ENCODE assay signal across 8 cellular contexts in the genomic region with DNA sequence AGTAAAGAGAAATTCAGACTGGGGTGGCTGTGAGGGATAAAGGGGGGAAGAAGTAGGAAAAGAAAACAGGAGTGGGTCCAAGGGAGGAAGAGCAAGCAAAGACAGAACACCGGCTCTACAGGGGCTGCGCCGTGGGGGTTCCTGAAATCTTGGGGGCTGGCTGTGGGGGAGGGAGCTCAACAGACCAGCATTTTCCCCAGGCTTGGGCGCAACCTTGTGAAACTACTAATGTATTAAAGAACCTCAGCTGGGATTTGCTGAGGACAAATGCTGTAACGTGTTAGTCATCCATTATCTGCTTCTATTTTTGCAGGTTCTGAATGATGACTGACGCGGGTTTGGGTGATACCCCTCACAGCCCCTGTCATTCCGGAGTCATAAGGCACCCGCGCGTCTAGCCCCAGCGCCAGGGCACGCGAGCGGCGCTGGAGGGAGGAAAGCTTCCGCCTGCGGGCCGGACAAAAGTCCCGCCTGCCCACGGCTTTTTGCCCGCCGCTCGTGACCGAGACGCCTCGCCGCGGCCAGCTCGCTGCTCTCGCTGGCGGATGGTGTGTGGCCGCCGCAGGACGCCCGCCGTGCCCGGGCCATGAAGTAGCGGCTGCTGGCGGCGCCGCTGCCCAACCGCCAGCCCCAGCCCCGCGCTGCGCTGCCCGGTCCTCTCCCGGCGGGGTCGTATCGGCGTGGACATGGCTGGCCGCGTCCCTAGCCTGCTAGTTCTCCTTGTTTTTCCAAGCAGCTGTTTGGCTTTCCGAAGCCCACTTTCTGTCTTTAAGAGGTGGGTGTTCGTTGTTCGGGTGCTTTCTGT.
DNase-seq lines count a peak whose midpoint lies in the region; ATAC-seq, FAIRE-seq and TF ChIP-seq lines count a peak whose summit lies in the region.

No MANE protein-coding gene starts in this region.

- peaks cover 7% of the 10 kb centered on the region for H3K27me3 Mint-ChIP-seq in activated T-helper 17 cell treated with anti-CD3 and anti-CD28 coated beads, Interleukin-2, amount 50 U/mL, for 72 hours
- peaks cover 12 to 29% (median 17%) of the 10 kb centered on the region in 5 donors for H3K27me3 Mint-ChIP-seq in naive thymus-derived CD4-positive, alpha-beta T cell

- peaks cover 8% of the 10 kb centered on the region for H3K9me3 Mint-ChIP-seq in activated T-helper 17 cell treated with anti-CD3 and anti-CD28 coated beads, Interleukin-2, amount 50 U/mL, for 72 hours
- peaks cover 0 to 2% (median 0%) of the 10 kb centered on the region in 11 donors for H3K9me3 Mint-ChIP-seq in naive thymus-derived CD4-positive, alpha-beta T cell

- FAIRE-seq in A549 (lab: Jason Lieb, UNC) = no peak

- intact Hi-C loops in naive thymus-derived CD4-positive, alpha-beta T cell (cut with micrococcal nuclease) = no loop called here
- intact Hi-C loops in stomach (cut with DNase I; ENCODE audit: low total_unique reads) = no loop called here

- peak overlapping the region; percentile 65 to 84 for H3K27ac ChIP-seq in A549
- H3K27ac ChIP-seq in naive thymus-derived CD4-positive, alpha-beta T cell (ENCODE audit: low read depth, low read length) = no peak overlapping the region
- peak overlapping the region; percentile 49 to 89 (median 81) for H3K27ac ChIP-seq in stomach

- H3K27ac Mint-ChIP-seq in activated T-helper 17 cell treated with anti-CD3 and anti-CD28 coated beads, Interleukin-2, amount 50 U/mL, for 72 hours = peak overlapping the region; percentile 12
- peak overlapping the region in 1 of 9 donors; percentile 12 for H3K27ac Mint-ChIP-seq in naive thymus-derived CD4-positive, alpha-beta T cell

- no peak; a peak in 1 of 5 replicates for TF ChIP-seq RAD21 in A549 (conservative IDR thresholded peaks at IDR 0.05 in 1 of 2, IDR thresholded peaks at IDR 0.05 in 1 of 2)

- H3K9me3 ChIP-seq in A549 (no peaks in the 10 kb centered on the region), stomach (no peaks in the 10 kb centered on the region)
- no peaks in the 10 kb centered on the region for H3K9me3 ChIP-seq in naive thymus-derived CD4-positive, alpha-beta T cell (ENCODE audit: control insufficient read depth in 2 of 3, low read length in 3 of 3)

- H3K4me3 ChIP-seq in A549 (peak overlapping the region; percentile 57), fibroblast of the aortic adventitia (ENCODE audit: low read depth, low read length) (peak overlapping the region; percentile 78), stomach (peak overlapping the region; percentile 48 to 71 (median 62))
- peak overlapping the region; percentile 31 for H3K4me3 ChIP-seq in naive thymus-derived CD4-positive, alpha-beta T cell (ENCODE audit: low read length)

- WGBS in A549 (ENCODE audit: missing lambda C conversion rate) = 2% methylated on average over 44 of the region's 57 CpGs
- 0 to 3% (median 2%) methylated on average over 34 to 57 of the region's 57 CpGs for WGBS in stomach, 5 donors

- H3K4me1 Mint-ChIP-seq in activated T-helper 17 cell treated with anti-CD3 and anti-CD28 coated beads, Interleukin-2, amount 50 U/mL, for 72 hours = peaks cover 16% of the 10 kb centered on the region
- peaks cover 6 to 15% (median 11%) of the 10 kb centered on the region in 7 donors for H3K4me1 Mint-ChIP-seq in naive thymus-derived CD4-positive, alpha-beta T cell

- POLR2A ChIA-PET in A549 (lab: Yijun Ruan, JAX) = no interaction called here
- POLR2A ChIA-PET in naive thymus-derived CD4-positive, alpha-beta T cell (lab: Charles Lee) = no interaction called here

- DNase-seq in A549 (ENCODE audit: low read depth in 1 of 2, low spot score in 1 of 2) (peak; percentile 17 to 34), NCI-H748 (lab: John Stamatoyannopoulos, UW; ENCODE audit: unreplicated experiment) (peak; percentile 85), fibroblast of the aortic adventitia (ENCODE audit: low read depth) (peak; percentile 96), stomach (peak; percentile 67)
- DNase-seq in naive thymus-derived CD4-positive, alpha-beta T cell = peak in 5 of 9 donors; percentile 9 to 28 (median 11)

- ATAC-seq in A549 = peak; percentile 94 to 96
- peak; percentile 62 for ATAC-seq in GM18519 (IDR thresholded peaks at IDR 0.05; ENCODE audit: low FRiP score, unreplicated experiment)
- peak; percentile 77 for ATAC-seq in HG02981 (IDR thresholded peaks at IDR 0.05; ENCODE audit: unreplicated experiment)
- ATAC-seq in activated T-helper 17 cell treated with anti-CD3 and anti-CD28 coated beads, Interleukin-2, amount 50 U/mL, for 72 hours (replicated peaks) = peak; percentile 73
- peak; percentile 80 for ATAC-seq in naive thymus-derived CD4-positive, alpha-beta T cell

- TF ChIP-seq CTCF in A549 (IDR thresholded peaks at IDR 0.05) (no peak), fibroblast of the aortic adventitia (IDR thresholded peaks at IDR 0.05; ENCODE audit: insufficient read depth, low read length) (no peak), stomach (IDR thresholded peaks at IDR 0.05) (no peak)

- CTCF ChIA-PET in A549 (lab: Yijun Ruan, JAX) = interaction anchor here (0.8 to 1.3 kb wide), 3 partner anchors 45 to 191 kb away, joined by 3 read pairs; no protein-coding TSS in a partner anchor
- CTCF ChIA-PET in naive thymus-derived CD4-positive, alpha-beta T cell (lab: Charles Lee) = no interaction called here

- H3K36me3 Mint-ChIP-seq in activated T-helper 17 cell treated with anti-CD3 and anti-CD28 coated beads, Interleukin-2, amount 50 U/mL, for 72 hours (ENCODE audit: low read depth) = peaks cover 66% of the 10 kb centered on the region
- peaks cover 6 to 32% (median 22%) of the 10 kb centered on the region in 5 donors for H3K36me3 Mint-ChIP-seq in naive thymus-derived CD4-positive, alpha-beta T cell

- H3K4me1 ChIP-seq in A549 = peaks cover 4% of the 10 kb centered on the region; the same call in 2 of the 3 replicates
- peaks cover 0 to 6% of the 10 kb centered on the region in 2 donors for H3K4me1 ChIP-seq in naive thymus-derived CD4-positive, alpha-beta T cell (ENCODE audit: control insufficient read depth in 2 of 2, insufficient read depth in 2 of 2, low read length in 2 of 2)
- H3K4me1 ChIP-seq in stomach = peaks cover 0 to 47% (median 21%) of the 10 kb centered on the region in 4 donors

- peak overlapping the region; percentile 95 for H3K4me2 ChIP-seq in A549

- TF ChIP-seq EP300 in A549 (IDR thresholded peaks at IDR 0.05) (no peak), stomach (IDR thresholded peaks at IDR 0.05) (no peak)

- peaks cover 0 to 5% of the 10 kb centered on the region in 2 donors for H3K27me3 ChIP-seq in naive thymus-derived CD4-positive, alpha-beta T cell (ENCODE audit: control insufficient read depth in 2 of 2, insufficient read depth in 2 of 2, low read length in 2 of 2)
- no peaks in the 10 kb centered on the region for H3K27me3 ChIP-seq in stomach

- no peak for TF ChIP-seq POLR2A in A549 (IDR thresholded peaks at IDR 0.05; ENCODE audit: low read length)
- TF ChIP-seq POLR2A in stomach (IDR thresholded peaks at IDR 0.05) = no peak

- no peaks in the 10 kb centered on the region for H3K36me3 ChIP-seq in naive thymus-derived CD4-positive, alpha-beta T cell (ENCODE audit: control insufficient read depth in 2 of 3, insufficient read depth in 3 of 3, low read length in 3 of 3)
- H3K36me3 ChIP-seq in stomach = peaks cover 0 to 4% (median 0%) of the 10 kb centered on the region in 4 donors

- H3K4me3 Mint-ChIP-seq in activated T-helper 17 cell treated with anti-CD3 and anti-CD28 coated beads, Interleukin-2, amount 50 U/mL, for 72 hours = peak overlapping the region; percentile 73
- H3K4me3 Mint-ChIP-seq in naive thymus-derived CD4-positive, alpha-beta T cell = peak overlapping the region; percentile 30 to 83 (median 74)

TF ChIP-seq in A549, 52 proteins besides CTCF, POLR2A, EP300 and RAD21:
- TF ChIP-seq, protein P1, sequence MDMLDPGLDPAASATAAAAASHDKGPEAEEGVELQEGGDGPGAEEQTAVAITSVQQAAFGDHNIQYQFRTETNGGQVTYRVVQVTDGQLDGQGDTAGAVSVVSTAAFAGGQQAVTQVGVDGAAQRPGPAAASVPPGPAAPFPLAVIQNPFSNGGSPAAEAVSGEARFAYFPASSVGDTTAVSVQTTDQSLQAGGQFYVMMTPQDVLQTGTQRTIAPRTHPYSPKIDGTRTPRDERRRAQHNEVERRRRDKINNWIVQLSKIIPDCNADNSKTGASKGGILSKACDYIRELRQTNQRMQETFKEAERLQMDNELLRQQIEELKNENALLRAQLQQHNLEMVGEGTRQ (IDR thresholded peaks at IDR 0.05) = no peak
- TF ChIP-seq FOSL2 (IDR thresholded peaks at IDR 0.05) (no peak), FOSL2 (CRISPR knock-in tag; IDR thresholded peaks at IDR 0.05) (0 out of 2 replicates have a peak, but pooled peaks have one; percentile 26), HOXB5 (CRISPR knock-in tag; IDR thresholded peaks at IDR 0.05) (no peak), CEBPB (IDR thresholded peaks at IDR 0.05) (no peak), POLR2AphosphoS2 (conservative IDR thresholded peaks at IDR 0.05; ENCODE audit: low read length) (no peak), SMC3 (IDR thresholded peaks at IDR 0.05) (no peak), BHLHE40 (IDR thresholded peaks at IDR 0.05; ENCODE audit: low read depth, low read length) (no peak), CHD4 (IDR thresholded peaks at IDR 0.05; ENCODE audit: borderline replicate concordance) (no peak), ESRRA (IDR thresholded peaks at IDR 0.05; ENCODE audit: borderline replicate concordance, low read length) (no peak), JUNB (IDR thresholded peaks at IDR 0.05) (no peak), PHF8 (IDR thresholded peaks at IDR 0.05; ENCODE audit: borderline replicate concordance, low read depth) (0 out of 2 replicates have a peak, but pooled peaks have one; percentile 11), MYC (IDR thresholded peaks at IDR 0.05; ENCODE audit: borderline replicate concordance, low read length) (no peak), MAZ (IDR thresholded peaks at IDR 0.05; ENCODE audit: borderline replicate concordance, low read depth, low read length) (no peak), ZFP36 (IDR thresholded peaks at IDR 0.05; ENCODE audit: borderline replicate concordance, partially characterized antibody) (peak; percentile 8), ZC3H11A (IDR thresholded peaks at IDR 0.05) (no peak), HEYL (CRISPR knock-in tag; IDR thresholded peaks at IDR 0.05) (no peak), CBX8 (IDR thresholded peaks at IDR 0.05) (no peak), FOSB (CRISPR knock-in tag; IDR thresholded peaks at IDR 0.05) (no peak)

Comparison
In these comparisons a context has a peak if more than half of its experiments do, and no peak if none do; other contexts are left out.
1. DNase-seq: peak in every context shown above with its lines; median percentile 96 in fibroblast of the aortic adventitia; 85 in NCI-H748; 67 in stomach; 26 in A549; 11 in naive thymus-derived CD4-positive, alpha-beta T cell.